ENCODE assay signal across 12 cellular contexts in the genomic region with DNA sequence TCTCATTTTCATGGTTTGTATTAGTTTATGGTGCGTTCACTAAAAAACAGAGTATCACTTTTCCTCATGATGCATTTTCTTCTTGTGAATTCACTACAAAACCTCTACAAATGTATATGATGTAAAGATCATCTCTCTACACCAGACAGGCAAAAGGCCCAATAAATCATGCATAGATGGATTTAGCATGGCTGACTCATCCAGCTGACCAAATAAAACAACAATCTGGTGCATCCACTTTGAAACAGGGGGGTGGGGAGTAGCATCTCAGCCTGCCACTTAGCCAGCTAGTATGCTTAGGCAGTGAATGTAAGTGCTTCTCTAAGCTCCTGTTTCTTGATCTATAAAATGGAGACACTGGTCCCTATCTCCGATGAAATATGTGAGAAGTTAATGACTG.
A peak's percentile ranks its signal among the peaks of the same experiment; 100 is the strongest.
DNase-seq lines count a peak whose midpoint lies in the region; ATAC-seq and TF ChIP-seq lines count a peak whose summit lies in the region.
"Had no signal": no experiment of that assay in that cellular context is flagged by ENCODE, and none has a peak within 500 bp of the region (broad histone marks: within the 10 kb centered on the region; RNA-seq: fewer than 3 reads in every experiment).

No MANE protein-coding gene starts in this region.

- no peak overlapping the region for H2BK120ac ChIP-seq in mesenchymal stem cell (ENCODE audit: low read depth, low read length)

- in situ Hi-C loops in astrocyte of the spinal cord (cut with HindIII; ENCODE audit: low sequenced_read_pairs), result no loop called here

- H3K36me3 ChIP-seq in mesenchymal stem cell (ENCODE audit: control insufficient read depth in 1 of 2, insufficient read depth in 2 of 2, low read depth in 1 of 2, low read length in 2 of 2), result peaks cover 0 to 66% of the 10 kb centered on the region in 2 experiments

- H3K4me3 ChIP-seq in astrocyte of the spinal cord (ENCODE audit: low read depth, low read length), result no peak overlapping the region
- no peak overlapping the region for H3K4me3 ChIP-seq in mesenchymal stem cell (ENCODE audit: insufficient read depth in 1 of 2, low read depth in 1 of 2, low read length in 2 of 2)
- H3K4me3 ChIP-seq: lung had no signal

- H3K27me3 ChIP-seq in mesenchymal stem cell (ENCODE audit: control insufficient read depth in 1 of 2, insufficient read depth in 1 of 2, low read length in 2 of 2), result no peaks in the 10 kb centered on the region

- H2BK12ac ChIP-seq in mesenchymal stem cell (ENCODE audit: low read length in 2 of 2), result no peak overlapping the region

- H3K14ac ChIP-seq in mesenchymal stem cell (ENCODE audit: low read length in 2 of 2), result no peak overlapping the region

- no peak overlapping the region for H2AFZ ChIP-seq in mesenchymal stem cell (ENCODE audit: low read depth, low read length)

- no peak overlapping the region for H4K91ac ChIP-seq in mesenchymal stem cell (ENCODE audit: low read length)

- no peaks in the 10 kb centered on the region for H3K9me3 ChIP-seq in mesenchymal stem cell (ENCODE audit: control insufficient read depth, low read length)

- no peak for ATAC-seq in SK-N-SH treated with all-trans-retinoic acid at 6 μM for 48 hours

- H2BK5ac ChIP-seq in mesenchymal stem cell (ENCODE audit: low read depth, low read length, poor library complexity, severe bottlenecking), result no peak overlapping the region

- DNase-seq in EH (ENCODE audit: low read depth), result peak; percentile 83
- peak; percentile 39 to 84 (median 80) for DNase-seq in NCI-H1417 (lab: John Stamatoyannopoulos, UW)
- peak; percentile 59 for DNase-seq in astrocyte of the spinal cord (ENCODE audit: low read depth, low spot score)
- peak; percentile 35 for DNase-seq in mesenchymal stem cell
- no peak for DNase-seq in NCI-H1930 (lab: John Stamatoyannopoulos, UW)
- no peak for DNase-seq in GM19240 (ENCODE audit: insufficient read length, low spot score)
- no peak for DNase-seq in retina
- DNase-seq: NCI-H2171; stimulated activated CD4-positive, alpha-beta T cell treated with anti-CD3 and anti-CD28 coated beads, Interleukin-1b, Interleukin-23, amount 100 ng/mL, for 48 hours; stimulated activated naive CD4-positive, alpha-beta T cell treated with Interleukin-2 at 50 U/mL for 16 hours had no signal

- H2AK5ac ChIP-seq in mesenchymal stem cell (ENCODE audit: low read length, severe bottlenecking), result no peak overlapping the region

- no peaks in the 10 kb centered on the region for H3K79me1 ChIP-seq in mesenchymal stem cell (replicated peaks; ENCODE audit: low read length, poor library complexity, severe bottlenecking)

- H3K9ac ChIP-seq in mesenchymal stem cell (ENCODE audit: low read length), result no peak overlapping the region

- no peak overlapping the region for H3K4me2 ChIP-seq in mesenchymal stem cell (ENCODE audit: low read length, poor library complexity, severe bottlenecking)

- no peak overlapping the region for H2BK15ac ChIP-seq in mesenchymal stem cell (ENCODE audit: low read depth, poor library complexity, severe bottlenecking)

- H3K18ac ChIP-seq in mesenchymal stem cell (ENCODE audit: low read depth in 1 of 2, low read length in 2 of 2), result no peak overlapping the region

- WGBS in mesenchymal stem cell, result no CpG with 5 or more reads among the region's 2 CpGs

- no peak for TF ChIP-seq CTCF in astrocyte of the spinal cord (IDR thresholded peaks at IDR 0.05; ENCODE audit: low read depth, low read length)

- no peak overlapping the region for H3K27ac ChIP-seq in mesenchymal stem cell (ENCODE audit: low read length, poor library complexity, severe bottlenecking)

- H4K8ac ChIP-seq in mesenchymal stem cell (ENCODE audit: low read length), result no peak overlapping the region

- H3K4ac ChIP-seq in mesenchymal stem cell (ENCODE audit: low read depth in 1 of 2, low read length in 2 of 2), result no peak overlapping the region

- peaks cover 4% of the 10 kb centered on the region for H3K4me1 ChIP-seq in mesenchymal stem cell (ENCODE audit: control insufficient read depth, insufficient read depth, low read depth, low read length)

- H3K23ac ChIP-seq in mesenchymal stem cell (ENCODE audit: low read length in 2 of 2), result no peak overlapping the region

TF ChIP-seq in SK-N-SH treated with all-trans-retinoic acid at 6 μM for 48 hours, 23 proteins besides CTCF, POLR2A, EP300 and RAD21:
- TF ChIP-seq ARNTL (CRISPR knock-in tag; IDR thresholded peaks at IDR 0.05; ENCODE audit: borderline replicate concordance, low read depth) (no peak), PPARA (CRISPR knock-in tag; IDR thresholded peaks at IDR 0.05; ENCODE audit: borderline replicate concordance) (no peak), CSDC2 (CRISPR knock-in tag; IDR thresholded peaks at IDR 0.05) (no peak), PATZ1 (CRISPR knock-in tag; IDR thresholded peaks at IDR 0.05; ENCODE audit: borderline replicate concordance) (no peak), POU6F1 (CRISPR knock-in tag; IDR thresholded peaks at IDR 0.05; ENCODE audit: borderline replicate concordance, low read depth) (no peak), ZNF70 (CRISPR knock-in tag; IDR thresholded peaks at IDR 0.05) (no peak), ZC3H10 (CRISPR knock-in tag; IDR thresholded peaks at IDR 0.05) (no peak), TCF4 (CRISPR knock-in tag; IDR thresholded peaks at IDR 0.05; ENCODE audit: borderline replicate concordance) (no peak), CREB5 (CRISPR knock-in tag; IDR thresholded peaks at IDR 0.05; ENCODE audit: low read depth) (no peak), BACH2 (CRISPR knock-in tag; IDR thresholded peaks at IDR 0.05; ENCODE audit: borderline replicate concordance) (no peak), ZFP3 (CRISPR knock-in tag; IDR thresholded peaks at IDR 0.05) (no peak), ISL1 (CRISPR knock-in tag; IDR thresholded peaks at IDR 0.05) (no peak), RARB (CRISPR knock-in tag; IDR thresholded peaks at IDR 0.05) (no peak), GLIS3 (CRISPR knock-in tag; IDR thresholded peaks at IDR 0.05) (no peak), OSR1 (CRISPR knock-in tag; IDR thresholded peaks at IDR 0.05) (no peak)
- TF ChIP-seq, protein P1, sequence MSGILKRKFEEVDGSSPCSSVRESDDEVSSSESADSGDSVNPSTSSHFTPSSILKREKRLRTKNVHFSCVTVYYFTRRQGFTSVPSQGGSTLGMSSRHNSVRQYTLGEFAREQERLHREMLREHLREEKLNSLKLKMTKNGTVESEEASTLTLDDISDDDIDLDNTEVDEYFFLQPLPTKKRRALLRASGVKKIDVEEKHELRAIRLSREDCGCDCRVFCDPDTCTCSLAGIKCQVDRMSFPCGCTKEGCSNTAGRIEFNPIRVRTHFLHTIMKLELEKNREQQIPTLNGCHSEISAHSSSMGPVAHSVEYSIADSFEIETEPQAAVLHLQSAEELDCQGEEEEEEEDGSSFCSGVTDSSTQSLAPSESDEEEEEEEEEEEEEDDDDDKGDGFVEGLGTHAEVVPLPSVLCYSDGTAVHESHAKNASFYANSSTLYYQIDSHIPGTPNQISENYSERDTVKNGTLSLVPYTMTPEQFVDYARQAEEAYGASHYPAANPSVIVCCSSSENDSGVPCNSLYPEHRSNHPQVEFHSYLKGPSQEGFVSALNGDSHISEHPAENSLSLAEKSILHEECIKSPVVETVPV (CRISPR knock-in tag; IDR thresholded peaks at IDR 0.05), result no peak

Comparison
In these comparisons a context has a peak if more than half of its experiments do, and no peak if none do; other contexts are left out.
1. DNase-seq: peak in EH (single experiment), NCI-H1417 (3 of 3), astrocyte of the spinal cord (single experiment) and mesenchymal stem cell (single experiment); none in NCI-H1930 (0 of 2), GM19240 (single experiment) and retina (single experiment).